ENCODE assay signal across 8 cellular contexts in genomic region chr19:32406161-32407003, GRCh38. TPM values are rescaled to one million over a fixed set of nuclear protein-coding genes. Genes with fewer than 3 reads are reported as not detected.
DNase-seq lines count a peak whose midpoint lies in the region; ATAC-seq and TF ChIP-seq lines count a peak whose summit lies in the region.

No MANE protein-coding gene starts in this region.

- H3K27ac Mint-ChIP-seq in endothelial cell (ENCODE audit: unreplicated experiment): peak overlapping the region; percentile 88
- peak overlapping the region; percentile 83 for H3K27ac Mint-ChIP-seq in osteocyte (ENCODE audit: unreplicated experiment)

- H3K79me2 ChIP-seq in PC-9 (ENCODE audit: low read depth): peaks cover 17% of the 10 kb centered on the region

- H3K4me3 ChIP-seq in PC-9: peak overlapping the region; percentile 93

- BruUV-seq in PC-9 (replicated peaks; lab: Mats Ljungman, UMichigan): no TSS peak

- CTCF ChIA-PET in PC-9 (lab: Charles Lee): no interaction called here

- peak overlapping the region; percentile 96 for H2AFZ ChIP-seq in PC-9

- peak overlapping the region; percentile 93 for H3K4me3 Mint-ChIP-seq in endothelial cell (ENCODE audit: unreplicated experiment)
- H3K4me3 Mint-ChIP-seq in osteocyte (ENCODE audit: unreplicated experiment): peak overlapping the region; percentile 80

- peaks cover 10% of the 10 kb centered on the region for H3K27me3 Mint-ChIP-seq in endothelial cell (ENCODE audit: unreplicated experiment)
- H3K27me3 Mint-ChIP-seq in osteocyte (ENCODE audit: unreplicated experiment): no peaks in the 10 kb centered on the region

- peak overlapping the region; percentile 93 for H3K4me2 ChIP-seq in PC-9

- DNase-seq in NCI-H146 treated with DMSO at 0.1 percent for 48 hours (lab: John Stamatoyannopoulos, UW; ENCODE audit: unreplicated experiment): peak; percentile 49
- no peak for DNase-seq in NCI-H146 (lab: John Stamatoyannopoulos, UW)
- DNase-seq in PC-9: no peak
- DNase-seq in endothelial cell (ENCODE audit: low spot score): no peak
- no peak for DNase-seq in osteocyte (ENCODE audit: extremely low spot score, unreplicated experiment)
- no peak for DNase-seq in inferior parietal cortex (ENCODE audit: extremely low spot score)
- DNase-seq in germinal center (ENCODE audit: low spot score): no peak

- no peak for ATAC-seq in GM19467 (IDR thresholded peaks at IDR 0.05; ENCODE audit: unreplicated experiment)

- no peaks in the 10 kb centered on the region for H3F3A ChIP-seq in PC-9 (ENCODE audit: insufficient read depth, low read depth)

- intact Hi-C loops in PC-9 (cut with micrococcal nuclease; ENCODE audit: unreplicated experiment): loop anchor here (2.0 kb wide), 1 partner anchor 34 kb away; no protein-coding TSS in a partner anchor

- H3K27ac ChIP-seq in PC-9: no peak overlapping the region

- H3K9me2 ChIP-seq in PC-9 (ENCODE audit: insufficient read depth): no peaks in the 10 kb centered on the region

- H3K27me3 ChIP-seq in PC-9 (ENCODE audit: insufficient read depth, low read depth): no peaks in the 10 kb centered on the region

- no peaks in the 10 kb centered on the region for H3K9me3 Mint-ChIP-seq in endothelial cell (ENCODE audit: unreplicated experiment)
- H3K9me3 Mint-ChIP-seq in osteocyte (ENCODE audit: unreplicated experiment): no peaks in the 10 kb centered on the region

- H3K36me3 ChIP-seq in PC-9 (ENCODE audit: low read depth): 0 out of 2 replicates have a peak, but pooled peaks cover 16% of the 10 kb centered on the region

- H3K4me1 ChIP-seq in PC-9 (replicated peaks; ENCODE audit: insufficient read depth): peaks cover 17% of the 10 kb centered on the region; the same call in 1 of the 2 replicates

- TF ChIP-seq CTCF in PC-9 (conservative IDR thresholded peaks at IDR 0.05) (no peak), endothelial cell (IDR thresholded peaks at IDR 0.05; ENCODE audit: unreplicated experiment) (no peak), osteocyte (IDR thresholded peaks at IDR 0.05) (no peak)

- H3K9me3 ChIP-seq in PC-9 (ENCODE audit: insufficient read depth, low read depth): no peaks in the 10 kb centered on the region

- peaks cover 20% of the 10 kb centered on the region for H3K36me3 Mint-ChIP-seq in endothelial cell (ENCODE audit: low read depth, unreplicated experiment)
- H3K36me3 Mint-ChIP-seq in osteocyte (ENCODE audit: unreplicated experiment): peaks cover 24% of the 10 kb centered on the region

- POLR2A ChIA-PET in PC-9 (lab: Charles Lee; ENCODE audit: unreplicated experiment): interaction anchor here (0.7 to 0.9 kb wide), 2 partner anchors 33 to 119 kb away, joined by 4 to 17 read pairs; no protein-coding TSS in a partner anchor

- H4K20me1 ChIP-seq in PC-9 (ENCODE audit: insufficient read depth): no peaks in the 10 kb centered on the region

- peaks cover 21% of the 10 kb centered on the region for H3K4me1 Mint-ChIP-seq in endothelial cell (ENCODE audit: unreplicated experiment)
- H3K4me1 Mint-ChIP-seq in osteocyte (ENCODE audit: unreplicated experiment): peaks cover 30% of the 10 kb centered on the region

RNA-seq across cellular contexts. Expression of gene DPY19L3, which starts 0.8 kb away (rescaled TPM):
- 22.3 and 29.0 TPM in 2 replicates for total RNA-seq in PC-9 (2021)
- 111 TPM for total RNA-seq in endothelial cell (ENCODE audit: unreplicated experiment)
- total RNA-seq in osteocyte: 75.4 and 77.9 TPM in 2 replicates
